8 cellular contexts compared by ENCODE assay signal in genomic region chr1:25642710-25643109, GRCh38. TPM values are rescaled to one million over a fixed set of nuclear protein-coding genes. Genes with fewer than 3 reads are reported as not detected.
DNase-seq lines count a peak whose midpoint lies in the region; ATAC-seq and TF ChIP-seq lines count a peak whose summit lies in the region.

No MANE protein-coding gene starts in this region.

- POLR2A ChIA-PET in activated CD4-positive, alpha-beta memory T cell treated with anti-CD3 and anti-CD28 coated beads for 36 hours (lab: Charles Lee): interaction anchor here (1.2 to 2.1 kb wide), 4 partner anchors 11 to 34 kb away, joined by 5 to 8 read pairs (median 6); no protein-coding TSS in a partner anchor

- H3K36me3 Mint-ChIP-seq in activated CD4-positive, alpha-beta memory T cell treated with anti-CD3 and anti-CD28 coated beads for 36 hours: peaks cover 9% of the 10 kb centered on the region
- peaks cover 19% of the 10 kb centered on the region for H3K36me3 Mint-ChIP-seq in endothelial cell (ENCODE audit: low read depth, unreplicated experiment)

- H3K27ac Mint-ChIP-seq in activated CD4-positive, alpha-beta memory T cell treated with anti-CD3 and anti-CD28 coated beads for 36 hours: peak overlapping the region; percentile 65
- H3K27ac Mint-ChIP-seq in endothelial cell (ENCODE audit: unreplicated experiment): peak overlapping the region; percentile 34

- no peak overlapping the region for H3K9ac ChIP-seq in BLaER1 treated with 17β-estradiol and CSF1 and Interleukin-3, amounts not matched to agents 10 nM and 100 nM

- peaks cover 0 to 4% (median 0%) of the 10 kb centered on the region in 11 experiments; a peak in 2 of 22 replicates for H3K36me3 ChIP-seq in BLaER1 treated with 17β-estradiol and CSF1 and Interleukin-3, amounts not matched to agents 10 nM and 100 nM

- H3K9me3 ChIP-seq in BLaER1 treated with 17β-estradiol and CSF1 and Interleukin-3, amounts not matched to agents 10 nM and 100 nM (replicated peaks in 1 of 11): peaks cover 22 to 36% (median 29%) of the 10 kb centered on the region in 11 experiments

- H3K4me3 ChIP-seq in BLaER1 treated with 17β-estradiol and CSF1 and Interleukin-3, amounts not matched to agents 10 nM and 100 nM: no peak overlapping the region

- H3K4me1 Mint-ChIP-seq in activated CD4-positive, alpha-beta memory T cell treated with anti-CD3 and anti-CD28 coated beads for 36 hours (ENCODE audit: low read depth): peaks cover 61% of the 10 kb centered on the region
- peaks cover 15% of the 10 kb centered on the region for H3K4me1 Mint-ChIP-seq in endothelial cell (ENCODE audit: unreplicated experiment)

- no peak overlapping the region for H3K27ac ChIP-seq in BLaER1 treated with 17β-estradiol and CSF1 and Interleukin-3, amounts not matched to agents 10 nM and 100 nM

- H4K20me1 ChIP-seq in BLaER1 treated with 17β-estradiol and CSF1 and Interleukin-3, amounts not matched to agents 10 nM and 100 nM: peaks cover 18 to 71% (median 31%) of the 10 kb centered on the region in 11 experiments; a peak in 18 of 22 replicates

- TF ChIP-seq CTCF in endothelial cell (IDR thresholded peaks at IDR 0.05; ENCODE audit: unreplicated experiment): no peak

- ATAC-seq in HG03175 (IDR thresholded peaks at IDR 0.05; ENCODE audit: unreplicated experiment): peak; percentile 62
- ATAC-seq in HG02642 (IDR thresholded peaks at IDR 0.05; ENCODE audit: poor library complexity, unreplicated experiment): no peak

- intact Hi-C loops in activated CD4-positive, alpha-beta memory T cell treated with anti-CD3 and anti-CD28 coated beads for 36 hours (cut with micrococcal nuclease): loop anchor here (1.0 kb wide), 3 partner anchors 10 to 34 kb away; no protein-coding TSS in a partner anchor

- H3K27me3 ChIP-seq in BLaER1 treated with 17β-estradiol and CSF1 and Interleukin-3, amounts not matched to agents 10 nM and 100 nM: peaks cover 67 to 93% (median 82%) of the 10 kb centered on the region in 11 experiments

- peak overlapping the region; percentile 58 to 86 (median 70) for H3K4me2 ChIP-seq in BLaER1 treated with 17β-estradiol and CSF1 and Interleukin-3, amounts not matched to agents 10 nM and 100 nM

- H3K27me3 Mint-ChIP-seq in activated CD4-positive, alpha-beta memory T cell treated with anti-CD3 and anti-CD28 coated beads for 36 hours: peaks cover 3% of the 10 kb centered on the region
- peaks cover 6% of the 10 kb centered on the region for H3K27me3 Mint-ChIP-seq in endothelial cell (ENCODE audit: unreplicated experiment)

- H3K4me3 Mint-ChIP-seq in activated CD4-positive, alpha-beta memory T cell treated with anti-CD3 and anti-CD28 coated beads for 36 hours: peak overlapping the region; percentile 45
- no peak overlapping the region for H3K4me3 Mint-ChIP-seq in endothelial cell (ENCODE audit: unreplicated experiment)

- DNase-seq in activated CD4-positive, alpha-beta memory T cell treated with anti-CD3 and anti-CD28 coated beads for 36 hours: peak; percentile 86
- DNase-seq in endothelial cell (ENCODE audit: low spot score) (no peak), NCI-H1105 treated with DMSO at 0.1 percent for 48 hours (lab: John Stamatoyannopoulos, UW) (no peak), ACHN (no peak)
- peak in 2 of 3 donors; percentile 34 to 41 for DNase-seq in stimulated activated CD4-positive, alpha-beta T cell treated with anti-CD3 and anti-CD28 coated beads, TNF-alpha, amount 100 ng/mL, for 1 hour (ENCODE audit: low read depth in 3 of 3, low spot score in 1 of 3)

- in situ Hi-C loops in ACHN (cut with HindIII; ENCODE audit: low pct_ligation_motif_present, low pct_unique_long_range_greater_than_20kb, low sequenced_read_pairs): no loop called here

- peaks cover 8% of the 10 kb centered on the region for H3K9me3 Mint-ChIP-seq in activated CD4-positive, alpha-beta memory T cell treated with anti-CD3 and anti-CD28 coated beads for 36 hours
- H3K9me3 Mint-ChIP-seq in endothelial cell (ENCODE audit: unreplicated experiment): no peaks in the 10 kb centered on the region

- CTCF ChIA-PET in activated CD4-positive, alpha-beta memory T cell treated with anti-CD3 and anti-CD28 coated beads for 36 hours (lab: Charles Lee): interaction anchor here (0.6 to 2.7 kb wide), 9 partner anchors 11 to 165 kb away, joined by 3 to 27 read pairs (median 5); no protein-coding TSS in a partner anchor

- peaks cover 15 to 40% (median 27%) of the 10 kb centered on the region in 10 experiments for H3K4me1 ChIP-seq in BLaER1 treated with 17β-estradiol and CSF1 and Interleukin-3, amounts not matched to agents 10 nM and 100 nM

RNA-seq across cellular contexts. Expression of gene MAN1C1, which starts 26.1 kb away (rescaled TPM):
- 1 to 10 TPM; 4.6 to 4.8 TPM for total RNA-seq in activated CD4-positive, alpha-beta memory T cell treated with anti-CD3 and anti-CD28 coated beads for 36 hours
- 29.1 TPM for total RNA-seq in endothelial cell (ENCODE audit: unreplicated experiment)

Comparison
In these comparisons a context has a peak if more than half of its experiments do, and no peak if none do; other contexts are left out.
1. DNase-seq: peak in activated CD4-positive, alpha-beta memory T cell treated with anti-CD3 and anti-CD28 coated beads for 36 hours (single experiment) and stimulated activated CD4-positive, alpha-beta T cell treated with anti-CD3 and anti-CD28 coated beads, TNF-alpha, amount 100 ng/mL, for 1 hour (2 of 3); none in endothelial cell (single experiment), NCI-H1105 treated with DMSO at 0.1 percent for 48 hours (single experiment) and ACHN (single experiment).